9 cellular contexts compared by ENCODE assay signal in the genomic region with DNA sequence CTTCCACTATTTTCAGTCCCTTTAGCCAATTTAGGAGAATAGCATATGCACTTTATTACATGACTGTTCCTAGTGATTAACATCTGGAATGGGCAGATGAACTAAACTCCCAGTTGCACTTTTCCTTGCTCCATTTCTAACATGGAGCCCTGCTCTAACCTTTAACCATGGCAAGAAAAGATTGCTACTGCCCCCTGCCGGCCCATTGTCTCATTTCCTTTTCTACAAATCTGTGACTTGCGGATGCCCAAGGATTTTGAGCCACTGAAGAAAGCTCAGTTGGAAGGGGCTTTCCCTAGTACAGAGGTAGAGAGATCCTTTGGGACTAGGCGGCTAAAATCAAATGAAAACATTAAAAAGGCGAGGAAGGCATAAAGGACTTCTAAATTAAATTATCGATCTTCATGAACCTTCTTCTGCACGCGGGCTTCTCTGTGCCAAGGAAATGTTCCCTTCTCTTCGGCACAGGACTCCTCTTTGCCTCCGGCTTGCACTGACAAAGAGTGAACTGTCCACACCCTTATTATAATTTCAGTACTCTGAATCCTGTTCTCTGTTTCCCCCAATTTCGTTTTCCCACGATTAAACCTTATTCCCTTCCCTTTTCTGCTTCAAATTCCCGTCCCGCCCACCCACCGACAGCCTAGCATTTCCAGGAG. TPM values are rescaled to one million over a fixed set of nuclear protein-coding genes. Genes with fewer than 3 reads are reported as not detected.
DNase-seq lines count a peak whose midpoint lies in the region; ATAC-seq lines count a peak whose summit lies in the region.
"Had no signal": no experiment of that assay in that cellular context is flagged by ENCODE, and none has a peak within 500 bp of the region (broad histone marks: within the 10 kb centered on the region; RNA-seq: fewer than 3 reads in every experiment).

No MANE protein-coding gene starts in this region.

- no peaks in the 10 kb centered on the region for H3K36me3 ChIP-seq in NT2/D1 (ENCODE audit: insufficient read depth, insufficient read length, low read length)

- H3K4me3 ChIP-seq in NT2/D1 (ENCODE audit: insufficient read length, low read depth): no peak overlapping the region

- H3K9me3 Mint-ChIP-seq in activated naive CD4-positive, alpha-beta T cell treated with anti-CD3 and anti-CD28 coated beads for 36 hours: no peaks in the 10 kb centered on the region

- H3K4me1 Mint-ChIP-seq in activated naive CD4-positive, alpha-beta T cell treated with anti-CD3 and anti-CD28 coated beads for 36 hours (ENCODE audit: low read depth): peaks cover 2% of the 10 kb centered on the region

- CTCF ChIA-PET in activated naive CD4-positive, alpha-beta T cell treated with anti-CD3 and anti-CD28 coated beads for 36 hours (lab: Charles Lee): interaction anchor here (0.8 kb wide), 1 partner anchor 433 kb away, joined by 4 read pairs; no protein-coding TSS in a partner anchor

- no peak overlapping the region for H3K4me3 Mint-ChIP-seq in activated naive CD4-positive, alpha-beta T cell treated with anti-CD3 and anti-CD28 coated beads for 36 hours
- H3K4me3 Mint-ChIP-seq: activated naive CD8-positive, alpha-beta T cell had no signal

- H3K4me1 ChIP-seq in NT2/D1 (ENCODE audit: insufficient read depth, insufficient read length): no peaks in the 10 kb centered on the region

- H3K9me3 ChIP-seq in NT2/D1 (ENCODE audit: insufficient read depth, low read length): no peaks in the 10 kb centered on the region

- H3K9ac ChIP-seq in NT2/D1 (ENCODE audit: insufficient read length, low read depth): no peak overlapping the region

- no peak overlapping the region for H3K27ac Mint-ChIP-seq in activated naive CD4-positive, alpha-beta T cell treated with anti-CD3 and anti-CD28 coated beads for 36 hours
- H3K27ac Mint-ChIP-seq: activated naive CD8-positive, alpha-beta T cell had no signal

- H3K27me3 Mint-ChIP-seq in activated naive CD4-positive, alpha-beta T cell treated with anti-CD3 and anti-CD28 coated beads for 36 hours (ENCODE audit: low read depth): peaks cover 2% of the 10 kb centered on the region

- intact Hi-C loops in activated naive CD4-positive, alpha-beta T cell treated with anti-CD3 and anti-CD28 coated beads for 36 hours (cut with micrococcal nuclease): loop anchor here (1.0 to 5.0 kb wide), 3 partner anchors 489 to 714 kb away; no protein-coding TSS in a partner anchor
- intact Hi-C loops in left cardiac atrium (cut with DNase I): loop anchor here in 1 of 2 donors (10.0 kb wide), 1 partner anchor 434 kb away; no protein-coding TSS in a partner anchor

- ATAC-seq in HG03354 (IDR thresholded peaks at IDR 0.05; ENCODE audit: poor library complexity, severe bottlenecking, unreplicated experiment) (peak; percentile 75), left cardiac atrium (peak; percentile 16 to 27), GM18861 (IDR thresholded peaks at IDR 0.05; ENCODE audit: unreplicated experiment) (no peak), GM19035 (IDR thresholded peaks at IDR 0.05; ENCODE audit: unreplicated experiment) (no peak)

- no peaks in the 10 kb centered on the region for H3K36me3 Mint-ChIP-seq in activated naive CD4-positive, alpha-beta T cell treated with anti-CD3 and anti-CD28 coated beads for 36 hours (ENCODE audit: low read depth)
- H3K36me3 Mint-ChIP-seq: activated naive CD8-positive, alpha-beta T cell had no signal

- peak; percentile 59 for DNase-seq in EH (ENCODE audit: low read depth)
- peak; percentile 70 for DNase-seq in NT2/D1 (ENCODE audit: low read depth, low spot score)
- peak; percentile 77 for DNase-seq in activated naive CD4-positive, alpha-beta T cell treated with anti-CD3 and anti-CD28 coated beads for 36 hours
- DNase-seq in left cardiac atrium: peak; percentile 33
- DNase-seq in renal cortical epithelial cell (ENCODE audit: low read depth): peak; percentile 13

- H3K27me3 ChIP-seq in NT2/D1 (ENCODE audit: insufficient read depth, insufficient read length): no peaks in the 10 kb centered on the region

RNA-seq across cellular contexts. Expression of gene GLRA2, which starts 0.6 kb away (rescaled TPM):
- total RNA-seq in activated naive CD4-positive, alpha-beta T cell treated with anti-CD3 and anti-CD28 coated beads for 36 hours: not detected
- not detected for total RNA-seq in left cardiac atrium
- under 0.01 and 0.10 TPM in 2 replicates for total RNA-seq in renal cortical epithelial cell

Comparison
In these comparisons a context has a peak if more than half of its experiments do, and no peak if none do; other contexts are left out.
1. DNase-seq: peak in every context shown above with its lines; median percentile 77 in activated naive CD4-positive, alpha-beta T cell treated with anti-CD3 and anti-CD28 coated beads for 36 hours; 70 in NT2/D1; 59 in EH; 33 in left cardiac atrium; 13 in renal cortical epithelial cell.
2. ATAC-seq: peak in HG03354 (single experiment) and left cardiac atrium (2 of 2); none in GM18861 (single experiment) and GM19035 (single experiment).